In the genomic region with DNA sequence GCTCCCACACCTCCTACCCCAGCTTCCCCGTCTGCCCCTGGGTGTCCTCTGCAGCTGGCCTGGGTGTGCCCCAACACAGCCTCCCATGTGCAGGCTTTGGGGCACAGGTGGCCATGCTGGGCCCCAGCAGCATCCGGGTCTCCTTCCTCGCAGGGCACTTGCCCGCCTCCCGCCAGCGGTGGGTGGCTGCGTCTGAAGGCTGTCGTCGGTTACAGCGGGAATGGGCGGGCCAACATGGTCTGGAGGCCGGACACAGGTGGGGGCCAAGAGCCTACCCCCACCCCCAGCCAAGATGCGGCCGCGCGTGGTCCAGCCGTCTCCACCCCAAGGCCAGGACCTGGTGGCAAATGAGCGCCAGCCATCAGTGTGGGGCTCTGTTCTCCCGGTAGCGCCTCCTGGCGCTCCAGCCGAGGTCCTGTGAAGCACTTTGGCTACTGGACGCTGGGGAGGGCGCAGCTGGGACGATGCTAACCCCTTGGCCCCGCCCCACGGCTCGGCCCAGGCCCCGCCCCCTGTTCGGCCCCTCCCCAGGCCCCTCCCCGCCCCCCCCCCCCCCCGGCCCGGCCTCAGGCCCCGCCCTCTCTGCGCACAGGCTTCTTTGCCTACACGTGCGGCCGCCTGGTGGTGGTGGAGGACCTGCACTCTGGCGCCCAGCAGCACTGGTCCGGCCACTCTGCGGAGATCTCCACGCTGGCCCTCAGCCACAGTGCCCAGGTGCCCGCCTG, we compare ENCODE assay signal across 8 cellular contexts. TPM values are rescaled to one million over a fixed set of nuclear protein-coding genes. Genes with fewer than 3 reads are reported as not detected.
DNase-seq lines count a peak whose midpoint lies in the region; ATAC-seq and TF ChIP-seq lines count a peak whose summit lies in the region.

No MANE protein-coding gene starts in this region.

- 4 to 32% (median 16%) methylated on average over 8 to 38 of the region's 43 CpGs for WGBS in spleen, 5 donors

- H3K27ac ChIP-seq in BLaER1 (peak overlapping the region; percentile 68), WERI-Rb-1 (peak overlapping the region; percentile 69), caudate nucleus (ENCODE audit: low read depth, low read length) (peak overlapping the region; percentile 67), spleen (peak overlapping the region in 7 of 8 donors; percentile 53 to 84 (median 78))

- intact Hi-C loops in spleen (cut with DNase I; ENCODE audit: low total_unique reads): no loop called here

- H3K4me1 ChIP-seq in BLaER1 (peaks cover 43% of the 10 kb centered on the region), spleen (peaks cover 9 to 22% (median 16%) of the 10 kb centered on the region in 6 donors)

- peak overlapping the region; percentile 53; the same call in 1 of the 2 replicates for H3K9ac ChIP-seq in BLaER1

- H3K9me3 ChIP-seq in BLaER1 (no peaks in the 10 kb centered on the region), WERI-Rb-1 (ENCODE audit: severe bottlenecking) (no peaks in the 10 kb centered on the region), spleen (no peaks in the 10 kb centered on the region)

- no peak for TF ChIP-seq POLR2A in spleen (IDR thresholded peaks at IDR 0.05)

- H3K36me3 ChIP-seq in BLaER1 (peaks cover 51% of the 10 kb centered on the region), WERI-Rb-1 (peaks cover 70% of the 10 kb centered on the region), spleen (peaks cover 0 to 31% (median 0%) of the 10 kb centered on the region in 6 donors)

- peak overlapping the region; percentile 70 for H3K4me2 ChIP-seq in BLaER1

- no peaks in the 10 kb centered on the region for H3K27me3 ChIP-seq in BLaER1
- no peaks in the 10 kb centered on the region for H3K27me3 ChIP-seq in WERI-Rb-1 (ENCODE audit: insufficient read depth, low read depth, severe bottlenecking)
- no peaks in the 10 kb centered on the region for H3K27me3 ChIP-seq in spleen (replicated peaks in 1 of 7)

- 0 out of 2 replicates have a peak overlapping the region, but pooled peaks have one; percentile 33 for H3K4me3 ChIP-seq in BLaER1
- no peak overlapping the region for H3K4me3 ChIP-seq in WERI-Rb-1 (ENCODE audit: low read depth, low read length)
- peak overlapping the region in 6 of 8 donors; percentile 8 to 61 (median 30) for H3K4me3 ChIP-seq in spleen

- TF ChIP-seq CTCF in GM20000 (IDR thresholded peaks at IDR 0.05; ENCODE audit: extremely low read depth, missing control alignments) (peak; percentile 47), WERI-Rb-1 (IDR thresholded peaks at IDR 0.05; ENCODE audit: low read depth, low read length) (peak; percentile 72), spleen (IDR thresholded peaks at IDR 0.05 in 8 of 11, conservative IDR thresholded peaks at IDR 0.05 in 3 of 11) (peak; percentile 4 to 83 (median 67))

- ATAC-seq in GM21737 (IDR thresholded peaks at IDR 0.05; ENCODE audit: unreplicated experiment): no peak

- DNase-seq in GM20000 (ENCODE audit: low spot score) (peak; percentile 97), NCI-H1417 treated with DMSO at 0.1 percent for 48 hours (lab: John Stamatoyannopoulos, UW) (peak; percentile 10), WERI-Rb-1 (peak; percentile 93), caudate nucleus (lab: John Stamatoyannopoulos, UW) (peak in 59 of 61 donors; percentile 25 to 94 (median 76)), islet precursor cell (peak; percentile 96), spleen (peak; percentile 95)

- no peaks in the 10 kb centered on the region for H4K20me1 ChIP-seq in BLaER1

RNA-seq across cellular contexts. Expression of a gene that starts 7.3 kb away (rescaled TPM):
- total RNA-seq in spleen: 100 to 1,000 TPM in 5 of 7 donors, 10 to 100 TPM in 2; 71.3 to 152 (median 131) TPM
- 100 to 1,000 TPM; 139 to 309 (median 245) TPM for polyA plus RNA-seq in spleen

RNA-seq across cellular contexts. Expression of a gene that starts 11.5 kb away (rescaled TPM):
- total RNA-seq in spleen: 10 to 100 TPM in 6 of 7 donors, 1 to 10 TPM in 1; 7.9 to 30.2 (median 16.7) TPM
- 10 to 100 TPM; 10.3 to 25.1 (median 22.1) TPM for polyA plus RNA-seq in spleen

RNA-seq across cellular contexts. Expression of a gene that starts 14.8 kb away (rescaled TPM):
- 1 to 10 TPM in 2 of 7 donors, under 1 TPM in 5; 0.37 to 2.0 (median 0.69) TPM for total RNA-seq in spleen
- polyA plus RNA-seq in spleen: under 1 TPM; 0.43 to 0.80 (median 0.61) TPM

RNA-seq across cellular contexts. Expression of a gene that starts 19.0 kb away (rescaled TPM):
- 10 to 100 TPM; 23.6 to 45.8 (median 36.1) TPM for total RNA-seq in spleen
- polyA plus RNA-seq in spleen: 100 to 1,000 TPM in 1 of 3 donors, 10 to 100 TPM in 2; 56.5 to 106 (median 80.8) TPM

RNA-seq across cellular contexts. Expression of a gene that starts 19.6 kb away (rescaled TPM):
- total RNA-seq in spleen: 100 to 1,000 TPM in 1 of 7 donors, 10 to 100 TPM in 6; 68.9 to 101 (median 79.3) TPM
- 100 to 1,000 TPM; 102 to 160 (median 107) TPM for polyA plus RNA-seq in spleen

Comparison
In these comparisons a context has a peak if more than half of its experiments do, and no peak if none do; other contexts are left out.
1. DNase-seq: peak in every context shown above with its lines; median percentile 97 in GM20000; 96 in islet precursor cell; 95 in spleen; 93 in WERI-Rb-1; 76 in caudate nucleus; 10 in NCI-H1417 treated with DMSO at 0.1 percent for 48 hours.